1 cellular context compared by ENCODE assay signal in the genomic region with DNA sequence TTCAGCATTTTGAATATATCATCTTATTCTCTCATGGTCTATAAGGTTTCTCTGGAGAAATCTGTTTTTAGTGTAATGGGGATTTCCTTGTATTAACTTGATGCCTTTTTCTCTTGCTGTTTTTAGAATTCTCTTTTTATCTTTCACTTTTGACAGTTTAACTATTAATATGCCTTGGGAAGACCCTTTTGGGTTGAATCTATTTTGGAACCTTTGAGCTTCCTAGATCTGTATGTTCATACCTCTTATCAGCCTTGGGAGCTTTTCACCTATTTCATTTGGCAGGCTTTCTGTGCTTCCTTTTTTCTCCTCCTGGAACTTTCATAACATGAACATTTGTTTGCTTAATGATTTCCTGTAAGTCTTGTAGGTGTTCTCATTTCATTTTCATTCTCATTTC.
TF ChIP-seq lines count a peak whose summit lies in the region.

No MANE protein-coding gene starts in this region.

TF ChIP-seq in K562, 482 proteins besides CTCF, POLR2A, EP300 and RAD21 (continued from another document):
- TF ChIP-seq, protein P1, sequence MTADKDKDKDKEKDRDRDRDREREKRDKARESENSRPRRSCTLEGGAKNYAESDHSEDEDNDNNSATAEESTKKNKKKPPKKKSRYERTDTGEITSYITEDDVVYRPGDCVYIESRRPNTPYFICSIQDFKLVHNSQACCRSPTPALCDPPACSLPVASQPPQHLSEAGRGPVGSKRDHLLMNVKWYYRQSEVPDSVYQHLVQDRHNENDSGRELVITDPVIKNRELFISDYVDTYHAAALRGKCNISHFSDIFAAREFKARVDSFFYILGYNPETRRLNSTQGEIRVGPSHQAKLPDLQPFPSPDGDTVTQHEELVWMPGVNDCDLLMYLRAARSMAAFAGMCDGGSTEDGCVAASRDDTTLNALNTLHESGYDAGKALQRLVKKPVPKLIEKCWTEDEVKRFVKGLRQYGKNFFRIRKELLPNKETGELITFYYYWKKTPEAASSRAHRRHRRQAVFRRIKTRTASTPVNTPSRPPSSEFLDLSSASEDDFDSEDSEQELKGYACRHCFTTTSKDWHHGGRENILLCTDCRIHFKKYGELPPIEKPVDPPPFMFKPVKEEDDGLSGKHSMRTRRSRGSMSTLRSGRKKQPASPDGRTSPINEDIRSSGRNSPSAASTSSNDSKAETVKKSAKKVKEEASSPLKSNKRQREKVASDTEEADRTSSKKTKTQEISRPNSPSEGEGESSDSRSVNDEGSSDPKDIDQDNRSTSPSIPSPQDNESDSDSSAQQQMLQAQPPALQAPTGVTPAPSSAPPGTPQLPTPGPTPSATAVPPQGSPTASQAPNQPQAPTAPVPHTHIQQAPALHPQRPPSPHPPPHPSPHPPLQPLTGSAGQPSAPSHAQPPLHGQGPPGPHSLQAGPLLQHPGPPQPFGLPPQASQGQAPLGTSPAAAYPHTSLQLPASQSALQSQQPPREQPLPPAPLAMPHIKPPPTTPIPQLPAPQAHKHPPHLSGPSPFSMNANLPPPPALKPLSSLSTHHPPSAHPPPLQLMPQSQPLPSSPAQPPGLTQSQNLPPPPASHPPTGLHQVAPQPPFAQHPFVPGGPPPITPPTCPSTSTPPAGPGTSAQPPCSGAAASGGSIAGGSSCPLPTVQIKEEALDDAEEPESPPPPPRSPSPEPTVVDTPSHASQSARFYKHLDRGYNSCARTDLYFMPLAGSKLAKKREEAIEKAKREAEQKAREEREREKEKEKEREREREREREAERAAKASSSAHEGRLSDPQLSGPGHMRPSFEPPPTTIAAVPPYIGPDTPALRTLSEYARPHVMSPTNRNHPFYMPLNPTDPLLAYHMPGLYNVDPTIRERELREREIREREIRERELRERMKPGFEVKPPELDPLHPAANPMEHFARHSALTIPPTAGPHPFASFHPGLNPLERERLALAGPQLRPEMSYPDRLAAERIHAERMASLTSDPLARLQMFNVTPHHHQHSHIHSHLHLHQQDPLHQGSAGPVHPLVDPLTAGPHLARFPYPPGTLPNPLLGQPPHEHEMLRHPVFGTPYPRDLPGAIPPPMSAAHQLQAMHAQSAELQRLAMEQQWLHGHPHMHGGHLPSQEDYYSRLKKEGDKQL (CRISPR knock-in tag; IDR thresholded peaks at IDR 0.05; ENCODE audit: borderline replicate concordance): no peak
